Comparison of ENCODE assay signal across 23 cellular contexts in the genomic region with DNA sequence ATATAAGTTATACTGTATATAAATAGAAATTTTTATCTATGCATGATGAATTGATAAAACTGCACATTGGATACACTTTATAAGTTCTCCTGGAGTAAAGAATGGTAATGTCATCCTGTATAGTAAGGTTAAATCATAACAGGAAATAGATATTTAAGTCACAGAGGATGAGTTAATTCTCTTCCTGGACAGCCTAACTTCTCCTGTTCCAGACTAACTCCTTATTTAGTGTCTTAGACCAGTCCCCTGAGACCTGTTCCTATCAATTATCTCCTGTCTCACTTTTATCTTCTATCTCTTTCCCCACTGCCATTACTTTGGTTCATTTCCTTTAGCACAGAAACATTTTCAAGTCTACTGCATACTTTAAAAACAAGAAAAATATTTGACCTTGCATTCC. TPM values are rescaled to one million over a fixed set of nuclear protein-coding genes. Genes with fewer than 3 reads are reported as not detected.
DNase-seq lines count a peak whose midpoint lies in the region; FAIRE-seq and TF ChIP-seq lines count a peak whose summit lies in the region.
"Had no signal": no experiment of that assay in that cellular context is flagged by ENCODE, and none has a peak within 500 bp of the region (broad histone marks: within the 10 kb centered on the region; RNA-seq: fewer than 3 reads in every experiment).

No MANE protein-coding gene starts in this region.

- no peaks in the 10 kb centered on the region for H3K27me3 ChIP-seq in CD8-positive, alpha-beta memory T cell (ENCODE audit: insufficient read depth, low read length, poor library complexity, severe bottlenecking)
- H3K27me3 ChIP-seq in astrocyte (ENCODE audit: insufficient read depth, low read length), result no peaks in the 10 kb centered on the region
- no peaks in the 10 kb centered on the region for H3K27me3 ChIP-seq in neutrophil
- H3K27me3 ChIP-seq in esophagus muscularis mucosa, result no peaks in the 10 kb centered on the region
- H3K27me3 ChIP-seq in smooth muscle cell (ENCODE audit: low read depth), result no peaks in the 10 kb centered on the region
- H3K27me3 ChIP-seq: ascending aorta, BE2C had no signal

- no peaks in the 10 kb centered on the region for H3K36me3 ChIP-seq in CD8-positive, alpha-beta memory T cell (ENCODE audit: insufficient read depth, low read length)
- H3K36me3 ChIP-seq in astrocyte (ENCODE audit: insufficient read depth, low read length) (no peaks in the 10 kb centered on the region), neutrophil (no peaks in the 10 kb centered on the region), esophagus muscularis mucosa (no peaks in the 10 kb centered on the region), smooth muscle cell (ENCODE audit: low read depth) (no peaks in the 10 kb centered on the region)
- H3K36me3 ChIP-seq: ascending aorta, BE2C had no signal

- H3K4me1 Mint-ChIP-seq in CD8-positive, alpha-beta memory T cell, result peaks cover 13 to 40% (median 24%) of the 10 kb centered on the region in 3 donors
- H3K4me1 Mint-ChIP-seq in astrocyte (ENCODE audit: low read depth, unreplicated experiment), result peaks cover 10% of the 10 kb centered on the region

- no peak overlapping the region for H3K4me3 Mint-ChIP-seq in CD8-positive, alpha-beta memory T cell
- no peak overlapping the region for H3K4me3 Mint-ChIP-seq in astrocyte (ENCODE audit: unreplicated experiment)
- H3K4me3 Mint-ChIP-seq: activated naive CD4-positive, alpha-beta T cell treated with anti-CD3 and anti-CD28 coated beads for 36 hours; natural killer cell had no signal

- no peak for TF ChIP-seq EP300 in esophagus muscularis mucosa (IDR thresholded peaks at IDR 0.05)

- H3K4me3 ChIP-seq in CD8-positive, alpha-beta memory T cell (ENCODE audit: low read length), result no peak overlapping the region
- H3K4me3 ChIP-seq in astrocyte (ENCODE audit: insufficient read depth, low read depth, low read length) (no peak overlapping the region), neutrophil (ENCODE audit: low read depth in 1 of 2, low read length in 1 of 2) (no peak overlapping the region), esophagus muscularis mucosa (no peak overlapping the region), smooth muscle cell (no peak overlapping the region)
- H3K4me3 ChIP-seq: ascending aorta, K562 had no signal

- TF ChIP-seq POLR2A in esophagus muscularis mucosa (IDR thresholded peaks at IDR 0.05; ENCODE audit: low read depth), result no peak

- POLR2A ChIA-PET in CD8-positive, alpha-beta memory T cell (lab: Charles Lee), result no interaction called here

- H3K27ac ChIP-seq in CD8-positive, alpha-beta memory T cell (ENCODE audit: low read depth, low read length), result no peak overlapping the region
- H3K27ac ChIP-seq in astrocyte (ENCODE audit: low read depth, low read length) (no peak overlapping the region), neutrophil (peak overlapping the region; percentile 58), esophagus muscularis mucosa (replicated peaks in 1 of 4) (no peak overlapping the region), smooth muscle cell (ENCODE audit: low read depth) (no peak overlapping the region)
- H3K27ac ChIP-seq: ascending aorta had no signal

- peaks cover 10% of the 10 kb centered on the region for H3K4me1 ChIP-seq in CD8-positive, alpha-beta memory T cell (ENCODE audit: insufficient read depth, low read length)
- no peaks in the 10 kb centered on the region for H3K4me1 ChIP-seq in astrocyte (ENCODE audit: insufficient read depth, low read length)
- H3K4me1 ChIP-seq in neutrophil (ENCODE audit: control insufficient read depth in 1 of 2, insufficient read depth in 1 of 2, low read depth in 1 of 2, low read length in 1 of 2), result peaks cover 28 to 33% of the 10 kb centered on the region in 2 experiments
- peaks cover 4 to 7% (median 6%) of the 10 kb centered on the region in 4 donors for H3K4me1 ChIP-seq in esophagus muscularis mucosa
- H3K4me1 ChIP-seq in smooth muscle cell (ENCODE audit: low read depth), result no peaks in the 10 kb centered on the region
- H3K4me1 ChIP-seq: ascending aorta, BE2C had no signal

- no peak overlapping the region for H3K9ac ChIP-seq in astrocyte (ENCODE audit: low read length)
- H3K9ac ChIP-seq in smooth muscle cell (ENCODE audit: low read depth), result no peak overlapping the region

- intact Hi-C loops in esophagus muscularis mucosa (cut with DNase I), result no loop called here

- FAIRE-seq in astrocyte (lab: Jason Lieb, UNC), result peak; percentile 80
- FAIRE-seq: endometrium, K562 had no signal

- no peaks in the 10 kb centered on the region for H3K9me3 Mint-ChIP-seq in CD8-positive, alpha-beta memory T cell
- no peaks in the 10 kb centered on the region for H3K9me3 Mint-ChIP-seq in astrocyte (ENCODE audit: unreplicated experiment)
- H3K9me3 Mint-ChIP-seq: activated naive CD4-positive, alpha-beta T cell treated with anti-CD3 and anti-CD28 coated beads for 36 hours; natural killer cell had no signal

- H4K20me1 ChIP-seq in astrocyte (ENCODE audit: insufficient read depth, low read length) (peaks cover 24% of the 10 kb centered on the region), smooth muscle cell (ENCODE audit: low read depth) (peaks cover 52% of the 10 kb centered on the region)

- no peak overlapping the region for H2AFZ ChIP-seq in astrocyte (ENCODE audit: low read depth, low read length)
- no peak overlapping the region for H2AFZ ChIP-seq in smooth muscle cell (ENCODE audit: low read depth)

- no peaks in the 10 kb centered on the region for H3F3A ChIP-seq in smooth muscle cell (ENCODE audit: low read depth)

- CTCF ChIA-PET in CD8-positive, alpha-beta memory T cell (lab: Charles Lee), result no interaction called here

- H3K36me3 Mint-ChIP-seq in CD8-positive, alpha-beta memory T cell, result peaks cover 0 to 7% (median 5%) of the 10 kb centered on the region in 3 donors
- H3K36me3 Mint-ChIP-seq in astrocyte (ENCODE audit: low read depth, unreplicated experiment), result no peaks in the 10 kb centered on the region
- H3K36me3 Mint-ChIP-seq: natural killer cell had no signal

- H3K4me2 ChIP-seq in astrocyte (ENCODE audit: low read length) (peak overlapping the region; percentile 38), smooth muscle cell (no peak overlapping the region)

- peak overlapping the region in 5 of 8 donors; percentile 0 to 75 (median 38) for H3K27ac Mint-ChIP-seq in CD8-positive, alpha-beta memory T cell
- no peak overlapping the region for H3K27ac Mint-ChIP-seq in astrocyte (ENCODE audit: unreplicated experiment)
- H3K27ac Mint-ChIP-seq: activated naive CD4-positive, alpha-beta T cell treated with anti-CD3 and anti-CD28 coated beads for 36 hours; natural killer cell had no signal

- peaks cover 53% of the 10 kb centered on the region for H3K79me2 ChIP-seq in astrocyte (ENCODE audit: insufficient read depth, low read length)
- no peaks in the 10 kb centered on the region for H3K79me2 ChIP-seq in smooth muscle cell (ENCODE audit: low read depth)

- H3K27me3 Mint-ChIP-seq in CD8-positive, alpha-beta memory T cell, result no peaks in the 10 kb centered on the region
- no peaks in the 10 kb centered on the region for H3K27me3 Mint-ChIP-seq in astrocyte (ENCODE audit: low read depth, unreplicated experiment)

- DNase-seq in CD8-positive, alpha-beta memory T cell, result no peak
- DNase-seq in HT1080 (ENCODE audit: low read depth) (peak; percentile 20), astrocyte (ENCODE audit: low read depth) (peak; percentile 8), germinal center (ENCODE audit: low spot score) (no peak), esophagus muscularis mucosa (ENCODE audit: extremely low spot score) (no peak), dedifferentiated amniotic fluid mesenchymal stem cell (ENCODE audit: extremely low spot score) (no peak), smooth muscle cell (lab: John Stamatoyannopoulos, UW; ENCODE audit: unreplicated experiment) (no peak)
- DNase-seq: activated CD4-positive, alpha-beta T cell treated with anti-CD3 and anti-CD28 coated beads, Interleukin-2, amount 50 U/mL, for 1 hour; activated naive CD4-positive, alpha-beta T cell treated with anti-CD3 and anti-CD28 coated beads for 36 hours; activated T-cell treated with anti-CD3 and anti-CD28 coated beads for 4 hours; BE2C; hypothalamus; mesenchymal stem cell; natural killer cell; NCI-H1048; NCI-H2029; NCI-H446 treated with DMSO at 0.1 percent for 48 hours; T-helper 1 cell had no signal

- no peak for TF ChIP-seq CTCF in astrocyte (IDR thresholded peaks at IDR 0.05; ENCODE audit: insufficient read depth, low read depth, low read length)
- TF ChIP-seq CTCF in neutrophil (IDR thresholded peaks at IDR 0.05), result no peak
- TF ChIP-seq CTCF in esophagus muscularis mucosa (IDR thresholded peaks at IDR 0.05), result no peak
- TF ChIP-seq CTCF in smooth muscle cell (IDR thresholded peaks at IDR 0.05; ENCODE audit: borderline replicate concordance, insufficient read depth, poor library complexity, severe bottlenecking), result no peak

- H3K9me3 ChIP-seq in CD8-positive, alpha-beta memory T cell (ENCODE audit: low read length), result no peaks in the 10 kb centered on the region
- H3K9me3 ChIP-seq in astrocyte (ENCODE audit: insufficient read depth, low read depth, low read length) (no peaks in the 10 kb centered on the region), neutrophil (no peaks in the 10 kb centered on the region), esophagus muscularis mucosa (no peaks in the 10 kb centered on the region), smooth muscle cell (replicated peaks; ENCODE audit: low read depth) (no peaks in the 10 kb centered on the region)
- H3K9me3 ChIP-seq: ascending aorta, BE2C had no signal

RNA-seq across cellular contexts. Expression of a gene that starts 46.5 kb away (rescaled TPM):
- 10 to 100 TPM; 28.1 to 32.1 TPM for total RNA-seq in CD8-positive, alpha-beta memory T cell
- polyA plus RNA-seq in CD8-positive, alpha-beta memory T cell, result 35.9 TPM
- total RNA-seq in HT1080 (2014; rRNA removed; shearing (Covaris generic)), result 10.2 and 15.8 TPM in 2 replicates
- 8.9 and 10.3 TPM in 2 replicates for polyA plus RNA-seq in HT1080 (2015; cell fraction: cytosol; rRNA removed)
- polyA plus RNA-seq in HT1080 (2015; cell fraction: nucleus; rRNA removed), result 10.7 and 12.5 TPM in 2 replicates
- total RNA-seq in astrocyte, result 25.0 and 31.1 TPM in 2 replicates
- 10 to 100 TPM; 20.7 to 31.1 (median 23.1) TPM for total RNA-seq in esophagus muscularis mucosa
- 8.8 and 9.7 TPM in 2 replicates for total RNA-seq in smooth muscle cell
- 10.4 and 14.3 TPM in 2 replicates for polyA plus RNA-seq in smooth muscle cell

RNA-seq across cellular contexts. Expression of a gene that starts 57.9 kb away (rescaled TPM):
- total RNA-seq in CD8-positive, alpha-beta memory T cell, result 1 to 10 TPM in 1 of 2 experiments, under 1 TPM in 1; 0.84 to 1.2 TPM
- polyA plus RNA-seq in CD8-positive, alpha-beta memory T cell, result 0.58 TPM
- total RNA-seq in HT1080 (2014; rRNA removed; shearing (Covaris generic)), result 0.33 and 0.77 TPM in 2 replicates
- polyA plus RNA-seq in HT1080 (2015; cell fraction: cytosol; rRNA removed), result 0.03 TPM in 1 of 2 replicates, not detected in the other
- 0.07 TPM in 1 of 2 replicates, not detected in the other for polyA plus RNA-seq in HT1080 (2015; cell fraction: nucleus; rRNA removed)
- total RNA-seq in astrocyte (1.00 and 1.5 TPM in 2 replicates), esophagus muscularis mucosa (under 1 TPM in 2 of 4 donors, not detected in 2; 0.17 to 0.78 TPM), smooth muscle cell (not detected in 2 replicates)
- polyA plus RNA-seq in smooth muscle cell, result 0.31 TPM in 1 of 2 replicates, not detected in the other
- total RNA-seq: K562, Right ventricle myocardium inferior had no signal

Comparison
In these comparisons a context has a peak if more than half of its experiments do, and no peak if none do; other contexts are left out.
1. DNase-seq: peak in HT1080 (single experiment) and astrocyte (single experiment); none in CD8-positive, alpha-beta memory T cell (0 of 5), germinal center (single experiment), esophagus muscularis mucosa (single experiment), dedifferentiated amniotic fluid mesenchymal stem cell (single experiment) and smooth muscle cell (single experiment).